Comparison of ENCODE assay signal across 8 cellular contexts in genomic region chr1:25430666-25431494, GRCh38. TPM values are rescaled to one million over a fixed set of nuclear protein-coding genes. Genes with fewer than 3 reads are reported as not detected.
DNase-seq lines count a peak whose midpoint lies in the region; ATAC-seq and TF ChIP-seq lines count a peak whose summit lies in the region.

Gene MACO1, plus strand, starts transcription at chr1:25430897. Its CDS starts 202 bp downstream, at chr1:25431099.

- H3K9me3 Mint-ChIP-seq in activated CD4-positive, alpha-beta T cell treated with anti-CD3 and anti-CD28 coated beads, Interleukin-2, amount 10 ng/mL, durations not matched to agents 7 days and 5 days = no peaks in the 10 kb centered on the region

- H3K4me3 ChIP-seq in BE2C (ENCODE audit: low read depth, low read length) (peak within 1 kb of the TSS; percentile 70), coronary artery (peak within 1 kb of the TSS; percentile 92)

- H3K27me3 Mint-ChIP-seq in activated CD4-positive, alpha-beta T cell treated with anti-CD3 and anti-CD28 coated beads, Interleukin-2, amount 10 ng/mL, durations not matched to agents 7 days and 5 days = no peaks in the 10 kb centered on the region

- peaks cover 53% of the 10 kb centered on the region for H3K4me1 Mint-ChIP-seq in activated CD4-positive, alpha-beta T cell treated with anti-CD3 and anti-CD28 coated beads, Interleukin-2, amount 10 ng/mL, durations not matched to agents 7 days and 5 days

- POLR2A ChIA-PET in activated CD4-positive, alpha-beta T cell treated with anti-CD3 and anti-CD28 coated beads, Interleukin-2, amount 10 ng/mL, durations not matched to agents 7 days and 5 days (lab: Charles Lee) = interaction anchor here (0.7 kb wide), 1 partner anchor 394 kb away, joined by 3 read pairs; no protein-coding TSS in a partner anchor

- DNase-seq in BE2C (peak; percentile 89), NCI-H69 (lab: John Stamatoyannopoulos, UW) (peak; percentile 94), coronary artery (ENCODE audit: low spot score) (peak; percentile 98), kidney tubule cell (ENCODE audit: low spot score) (peak; percentile 96)
- peak; percentile 97 for DNase-seq in activated CD4-positive, alpha-beta T cell treated with anti-CD3 and anti-CD28 coated beads, Interleukin-2, amount 10 ng/mL, durations not matched to agents 7 days and 5 days
- DNase-seq in stimulated activated CD4-positive, alpha-beta T cell treated with anti-CD3 and anti-CD28 coated beads, Interleukin-1b, Interleukin-23, amount 100 ng/mL, for 1 hour (ENCODE audit: low read depth in 2 of 2) = peak; percentile 93 to 95

- no peaks in the 10 kb centered on the region; the same call in 1 of the 2 replicates for H3K4me1 ChIP-seq in BE2C

- no peak for TF ChIP-seq CTCF in BE2C (IDR thresholded peaks at IDR 0.05; ENCODE audit: low read depth, low read length)
- no peak for TF ChIP-seq CTCF in coronary artery (IDR thresholded peaks at IDR 0.05)

- peaks cover 4% of the 10 kb centered on the region for H3K36me3 Mint-ChIP-seq in activated CD4-positive, alpha-beta T cell treated with anti-CD3 and anti-CD28 coated beads, Interleukin-2, amount 10 ng/mL, durations not matched to agents 7 days and 5 days (ENCODE audit: low read depth)

- H3K27me3 ChIP-seq in BE2C = no peaks in the 10 kb centered on the region

- no peaks in the 10 kb centered on the region for H3K9me3 ChIP-seq in BE2C

- ATAC-seq in GM19351 (IDR thresholded peaks at IDR 0.05; ENCODE audit: unreplicated experiment) = peak; percentile 86
- ATAC-seq in HG03520 (IDR thresholded peaks at IDR 0.05; ENCODE audit: unreplicated experiment) = peak; percentile 85

- H3K27ac ChIP-seq in coronary artery = peak within 1 kb of the TSS; percentile 94 to 97

- H3K4me3 Mint-ChIP-seq in activated CD4-positive, alpha-beta T cell treated with anti-CD3 and anti-CD28 coated beads, Interleukin-2, amount 10 ng/mL, durations not matched to agents 7 days and 5 days = peak within 1 kb of the TSS; percentile 95

- peak within 1 kb of the TSS; percentile 99 for H3K27ac Mint-ChIP-seq in activated CD4-positive, alpha-beta T cell treated with anti-CD3 and anti-CD28 coated beads, Interleukin-2, amount 10 ng/mL, durations not matched to agents 7 days and 5 days

- CTCF ChIA-PET in activated CD4-positive, alpha-beta T cell treated with anti-CD3 and anti-CD28 coated beads, Interleukin-2, amount 10 ng/mL, durations not matched to agents 7 days and 5 days (lab: Charles Lee) = interaction anchor here (0.6 to 2.7 kb wide), 7 partner anchors 11 to 1757 kb away, joined by 3 to 8 read pairs (median 3); no protein-coding TSS in a partner anchor

- no peaks in the 10 kb centered on the region for H3K36me3 ChIP-seq in BE2C

RNA-seq across cellular contexts. Expression of gene MACO1, which starts in this region (rescaled TPM):
- 21.7 TPM for polyA plus RNA-seq in BE2C (2012; ENCODE audit: insufficient read depth, insufficient read length, low read depth)
- total RNA-seq in activated CD4-positive, alpha-beta T cell treated with anti-CD3 and anti-CD28 coated beads, Interleukin-2, amount 10 ng/mL, durations not matched to agents 7 days and 5 days = 10 to 100 TPM; 18.8 to 24.9 TPM

Comparison
In these comparisons a context has a peak if more than half of its experiments do, and no peak if none do; other contexts are left out.
1. Peak in every context shown above with its lines: DNase-seq, ATAC-seq, H3K4me3 ChIP-seq and H3K27ac ChIP-seq.